9 cellular contexts compared by ENCODE assay signal in genomic region chr7:142581341-142581740, GRCh38.
DNase-seq lines count a peak whose midpoint lies in the region; ATAC-seq and TF ChIP-seq lines count a peak whose summit lies in the region.
"Had no signal": no experiment of that assay in that cellular context is flagged by ENCODE, and none has a peak within 500 bp of the region (broad histone marks: within the 10 kb centered on the region; RNA-seq: fewer than 3 reads in every experiment).

No MANE protein-coding gene starts in this region.

- H3K27ac Mint-ChIP-seq in activated CD4-positive, alpha-beta T cell treated with anti-CD3 and anti-CD28 coated beads, Interleukin-2, amount 10 ng/mL, durations not matched to agents 24 days and 14 days = peak overlapping the region; percentile 88

- peaks cover 36% of the 10 kb centered on the region for H3K4me1 Mint-ChIP-seq in activated CD4-positive, alpha-beta T cell treated with anti-CD3 and anti-CD28 coated beads, Interleukin-2, amount 10 ng/mL, durations not matched to agents 24 days and 14 days

- no peaks in the 10 kb centered on the region for H3K36me3 ChIP-seq in MG63

- H3K27ac ChIP-seq in RWPE1 = no peak overlapping the region; the same call in 1 of the 2 replicates
- H3K27ac ChIP-seq: VCaP had no signal

- no peaks in the 10 kb centered on the region for H3K36me3 Mint-ChIP-seq in activated CD4-positive, alpha-beta T cell treated with anti-CD3 and anti-CD28 coated beads, Interleukin-2, amount 10 ng/mL, durations not matched to agents 24 days and 14 days (ENCODE audit: low read depth)

- H3K4me3 Mint-ChIP-seq in activated CD4-positive, alpha-beta T cell treated with anti-CD3 and anti-CD28 coated beads, Interleukin-2, amount 10 ng/mL, durations not matched to agents 24 days and 14 days = peak overlapping the region; percentile 71

- peak; percentile 81 for DNase-seq in activated CD4-positive, alpha-beta T cell treated with anti-CD3 and anti-CD28 coated beads, Interleukin-2, amount 10 ng/mL, durations not matched to agents 24 days and 14 days
- DNase-seq in activated CD4-positive, alpha-beta T cell treated with anti-CD3 and anti-CD28 coated beads, Interleukin-2, amount 50 U/mL, for 1 hour = no peak
- DNase-seq in RWPE1 (ENCODE audit: low spot score) (peak; percentile 26), kidney tubule cell (ENCODE audit: low spot score) (peak; percentile 64), MG63 (no peak), NCI-H128 (lab: John Stamatoyannopoulos, UW; ENCODE audit: unreplicated experiment) (no peak), putamen (ENCODE audit: low spot score) (no peak)

- no peaks in the 10 kb centered on the region for H3K27me3 ChIP-seq in MG63

- POLR2A ChIA-PET in RWPE1 (lab: Yijun Ruan, JAX; ENCODE audit: low non-redundant PET) = no interaction called here

- H3K27me3 Mint-ChIP-seq in activated CD4-positive, alpha-beta T cell treated with anti-CD3 and anti-CD28 coated beads, Interleukin-2, amount 10 ng/mL, durations not matched to agents 24 days and 14 days = no peaks in the 10 kb centered on the region

- no peaks in the 10 kb centered on the region for H3K9me3 Mint-ChIP-seq in activated CD4-positive, alpha-beta T cell treated with anti-CD3 and anti-CD28 coated beads, Interleukin-2, amount 10 ng/mL, durations not matched to agents 24 days and 14 days

- CTCF ChIA-PET in RWPE1 (lab: Yijun Ruan, JAX) = no interaction called here

- intact Hi-C loops in activated CD4-positive, alpha-beta T cell treated with anti-CD3 and anti-CD28 coated beads, Interleukin-2, amount 10 ng/mL, durations not matched to agents 24 days and 14 days (cut with micrococcal nuclease) = no loop called here

- peak; percentile 79 for ATAC-seq in HG02943 (IDR thresholded peaks at IDR 0.05; ENCODE audit: low read depth, unreplicated experiment)

- no peak overlapping the region for H3K4me3 ChIP-seq in MG63

- H3K9me3 ChIP-seq in MG63 = no peaks in the 10 kb centered on the region

- TF ChIP-seq CTCF in RWPE1 (conservative IDR thresholded peaks at IDR 0.05; ENCODE audit: low read depth) = no peak

Comparison
In these comparisons a context has a peak if more than half of its experiments do, and no peak if none do; other contexts are left out.
1. DNase-seq: peak in activated CD4-positive, alpha-beta T cell treated with anti-CD3 and anti-CD28 coated beads, Interleukin-2, amount 10 ng/mL, durations not matched to agents 24 days and 14 days (single experiment), RWPE1 (single experiment) and kidney tubule cell (single experiment); none in activated CD4-positive, alpha-beta T cell treated with anti-CD3 and anti-CD28 coated beads, Interleukin-2, amount 50 U/mL, for 1 hour (single experiment), MG63 (single experiment), NCI-H128 (single experiment) and putamen (single experiment).